ENCODE assay signal across 3 cellular contexts in the genomic region with DNA sequence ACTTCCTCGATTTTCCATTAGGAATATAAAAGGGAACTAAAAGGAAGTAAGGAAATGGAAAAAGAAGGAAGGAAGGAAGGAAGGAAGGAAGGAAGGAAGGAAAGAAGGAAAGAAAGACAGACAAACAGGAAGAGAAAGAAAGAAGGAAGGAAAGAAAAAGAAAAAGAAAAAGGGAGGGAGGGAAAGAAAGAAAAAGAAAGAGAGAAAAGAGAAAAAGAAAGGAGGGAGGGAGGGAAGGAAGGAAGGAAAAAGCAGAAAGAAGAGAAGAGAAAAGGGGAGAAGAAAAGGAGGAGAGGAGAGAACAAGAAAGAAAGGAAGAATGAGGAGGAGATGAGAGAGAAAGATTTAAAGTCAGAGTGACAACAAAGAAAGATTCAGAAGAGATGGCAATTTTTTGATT.
"Had no signal": no experiment of that assay in that cellular context is flagged by ENCODE, and none has a peak within 500 bp of the region (broad histone marks: within the 10 kb centered on the region; RNA-seq: fewer than 3 reads in every experiment).

No MANE protein-coding gene starts in this region.

- ATAC-seq: GM12878 had no signal

- DNase-seq: GDM1, GF-D8 had no signal

- H3K4me3 ChIP-seq: GM12878 had no signal
